8 cellular contexts compared by ENCODE assay signal in genomic region chr20:45970646-45971424, GRCh38. TPM values are rescaled to one million over a fixed set of nuclear protein-coding genes. Genes with fewer than 3 reads are reported as not detected.
DNase-seq lines count a peak whose midpoint lies in the region; FAIRE-seq and TF ChIP-seq lines count a peak whose summit lies in the region.

No MANE protein-coding gene starts in this region.

- H3K9me3 ChIP-seq in HUES6 (ENCODE audit: control insufficient read depth, insufficient read depth, low read depth, low read length) = no peaks in the 10 kb centered on the region
- H3K9me3 ChIP-seq in iPS-20b (ENCODE audit: insufficient read depth, low read depth, low read length) = no peaks in the 10 kb centered on the region
- H3K9me3 ChIP-seq in smooth muscle cell (replicated peaks; ENCODE audit: low read depth) = no peaks in the 10 kb centered on the region

- peak; percentile 45 for DNase-seq in NK-92 treated with Interleukin-12 subunit alpha and Interleukin-12 subunit beta, amount 100 ng/mL, for 24 hours (lab: John Stamatoyannopoulos, UW)
- DNase-seq in NK-92 (lab: John Stamatoyannopoulos, UW; ENCODE audit: unreplicated experiment) (no peak), astrocyte of the cerebellum (ENCODE audit: low read depth) (peak; percentile 26), smooth muscle cell (lab: John Stamatoyannopoulos, UW; ENCODE audit: unreplicated experiment) (no peak), GOT3 (lab: John Stamatoyannopoulos, UW) (no peak), GM19239 (ENCODE audit: insufficient read length, low spot score) (no peak)

- peaks cover 8% of the 10 kb centered on the region for H3K79me2 ChIP-seq in smooth muscle cell (ENCODE audit: low read depth)

- TF ChIP-seq CTCF in astrocyte of the cerebellum (IDR thresholded peaks at IDR 0.05; ENCODE audit: low read depth, low read length, missing control alignments) (no peak), smooth muscle cell (IDR thresholded peaks at IDR 0.05; ENCODE audit: borderline replicate concordance, insufficient read depth, poor library complexity, severe bottlenecking) (no peak)

- H4K20me1 ChIP-seq in smooth muscle cell (ENCODE audit: low read depth) = peaks cover 26% of the 10 kb centered on the region

- in situ Hi-C loops in astrocyte of the cerebellum (cut with HindIII; ENCODE audit: low sequenced_read_pairs) = no loop called here

- H2AFZ ChIP-seq in smooth muscle cell (ENCODE audit: low read depth) = no peak overlapping the region

- FAIRE-seq in GM19239 (lab: Jason Lieb, UNC) = no peak

- peak overlapping the region; percentile 99; the same call in 1 of the 2 replicates for H3K27ac ChIP-seq in HUES6 (ENCODE audit: low read depth, low read length)
- H3K27ac ChIP-seq in iPS-20b (ENCODE audit: low read length) = peak overlapping the region; percentile 97
- peak overlapping the region; percentile 100 for H3K27ac ChIP-seq in smooth muscle cell (ENCODE audit: low read depth)

- H3K9ac ChIP-seq in HUES6 (ENCODE audit: low read length) (peak overlapping the region; percentile 96), iPS-20b (ENCODE audit: low read depth, low read length) (peak overlapping the region; percentile 1; the same call in 1 of the 2 replicates), smooth muscle cell (ENCODE audit: low read depth) (peak overlapping the region; percentile 100)

- H3F3A ChIP-seq in smooth muscle cell (ENCODE audit: low read depth) = no peaks in the 10 kb centered on the region

- H3K4me1 ChIP-seq in HUES6 (ENCODE audit: control insufficient read depth, insufficient read depth, low read length) (peaks cover 16% of the 10 kb centered on the region), iPS-20b (ENCODE audit: insufficient read depth, low read length) (no peaks in the 10 kb centered on the region; the same call in 1 of the 2 replicates), smooth muscle cell (ENCODE audit: low read depth) (peaks cover 6% of the 10 kb centered on the region)

- H3K27me3 ChIP-seq in HUES6 (ENCODE audit: control insufficient read depth, insufficient read depth, low read length) (no peaks in the 10 kb centered on the region), iPS-20b (ENCODE audit: insufficient read depth, low read length) (no peaks in the 10 kb centered on the region), smooth muscle cell (ENCODE audit: low read depth) (no peaks in the 10 kb centered on the region)

- peak overlapping the region; percentile 80 for H3K4me3 ChIP-seq in HUES6 (ENCODE audit: low read depth, low read length)
- peak overlapping the region; percentile 94 for H3K4me3 ChIP-seq in astrocyte of the cerebellum (ENCODE audit: low read depth, low read length)
- H3K4me3 ChIP-seq in iPS-20b (ENCODE audit: low read length) = peak overlapping the region; percentile 87
- H3K4me3 ChIP-seq in smooth muscle cell = peak overlapping the region; percentile 92

- peak overlapping the region; percentile 91 for H3K4me2 ChIP-seq in smooth muscle cell

- H3K36me3 ChIP-seq in HUES6 (ENCODE audit: control insufficient read depth, insufficient read depth, low read length) (peaks cover 31% of the 10 kb centered on the region), iPS-20b (ENCODE audit: insufficient read depth, low read depth, low read length) (peaks cover 31% of the 10 kb centered on the region), smooth muscle cell (ENCODE audit: low read depth) (peaks cover 11% of the 10 kb centered on the region)

- 69% methylated on average over 33 of the region's 34 CpGs for WGBS in smooth muscle cell (ENCODE audit: low lambda C conversion rate)

RNA-seq across cellular contexts. Expression of gene ZNF335, which starts 1.2 kb away (rescaled TPM):
- 11.2 and 11.6 TPM in 2 replicates for total RNA-seq in smooth muscle cell
- polyA plus RNA-seq in smooth muscle cell = 14.2 and 20.7 TPM in 2 replicates

RNA-seq across cellular contexts. Expression of gene PCIF1, which starts 36.4 kb away (rescaled TPM):
- 13.5 and 15.4 TPM in 2 replicates for total RNA-seq in smooth muscle cell
- polyA plus RNA-seq in smooth muscle cell = 37.2 and 38.9 TPM in 2 replicates

RNA-seq across cellular contexts. Expression of gene MMP9, which starts 37.9 kb away (rescaled TPM):
- 4.9 and 6.3 TPM in 2 replicates for total RNA-seq in smooth muscle cell
- polyA plus RNA-seq in smooth muscle cell = 5.9 and 27.2 TPM in 2 replicates

RNA-seq across cellular contexts. Expression of gene SLC12A5, which starts 58.2 kb away (rescaled TPM):
- total RNA-seq in smooth muscle cell = 0.09 and 0.40 TPM in 2 replicates
- 1.2 and 1.3 TPM in 2 replicates for polyA plus RNA-seq in smooth muscle cell

RNA-seq across cellular contexts. Expression of gene PLTP, which starts 58.9 kb away (rescaled TPM):
- 81.0 and 93.3 TPM in 2 replicates for total RNA-seq in smooth muscle cell
- 197 and 262 TPM in 2 replicates for polyA plus RNA-seq in smooth muscle cell

Comparison
In these comparisons a context has a peak if more than half of its experiments do, and no peak if none do; other contexts are left out.
1. DNase-seq: peak in NK-92 treated with Interleukin-12 subunit alpha and Interleukin-12 subunit beta, amount 100 ng/mL, for 24 hours (single experiment) and astrocyte of the cerebellum (single experiment); none in NK-92 (single experiment), smooth muscle cell (single experiment), GOT3 (single experiment) and GM19239 (single experiment).
2. H3K9ac ChIP-seq: peak in every context shown above with its lines; median percentile 100 in smooth muscle cell; 96 in HUES6; 1 in iPS-20b.
3. Peak in every context shown above with its lines, with median percentiles within 50 percentile points of each other: H3K27ac ChIP-seq and H3K4me3 ChIP-seq.